In genomic region chr7:5679741-5680473, GRCh38 we compare ENCODE assay signal across 1 cellular context.
TF ChIP-seq lines count a peak whose summit lies in the region.

No MANE protein-coding gene starts in this region.

TF ChIP-seq in WTC11, 78 proteins besides CTCF, POLR2A, EP300 and RAD21 (continued from another document):
- no peak for TF ChIP-seq STAT6 (CRISPR knock-in tag; conservative IDR thresholded peaks at IDR 0.05; ENCODE audit: low read depth)
- no peak for TF ChIP-seq ZNF512 (CRISPR knock-in tag; IDR thresholded peaks at IDR 0.05; ENCODE audit: borderline replicate concordance)
- TF ChIP-seq AR (CRISPR knock-in tag; IDR thresholded peaks at IDR 0.05): no peak
- no peak for TF ChIP-seq NFATC4 (CRISPR knock-in tag; IDR thresholded peaks at IDR 0.05)
- no peak for TF ChIP-seq FOXJ3 (CRISPR knock-in tag; IDR thresholded peaks at IDR 0.05; ENCODE audit: borderline replicate concordance)
- TF ChIP-seq ARID4B (CRISPR knock-in tag; IDR thresholded peaks at IDR 0.05; ENCODE audit: borderline replicate concordance): no peak
- no peak for TF ChIP-seq MAX (CRISPR knock-in tag; IDR thresholded peaks at IDR 0.05)
- TF ChIP-seq CREM (CRISPR knock-in tag; IDR thresholded peaks at IDR 0.05): no peak
- no peak for TF ChIP-seq SMAD4 (CRISPR knock-in tag; IDR thresholded peaks at IDR 0.05)
- TF ChIP-seq E2F5 (CRISPR knock-in tag; IDR thresholded peaks at IDR 0.05): no peak
